Comparison of ENCODE assay signal across 8 cellular contexts in genomic region chr12:109097435-109098141, GRCh38. TPM values are rescaled to one million over a fixed set of nuclear protein-coding genes. Genes with fewer than 3 reads are reported as not detected.
DNase-seq lines count a peak whose midpoint lies in the region; ATAC-seq, FAIRE-seq and TF ChIP-seq lines count a peak whose summit lies in the region.

TSS of gene UNG (plus strand) at chr12:109097597. CDS start at chr12:109097680, 83 bp downstream.

- DNase-seq in GM12892 (ENCODE audit: insufficient read length) (peak; percentile 97), NCI-H146 treated with DMSO at 0.1 percent for 48 hours (lab: John Stamatoyannopoulos, UW; ENCODE audit: unreplicated experiment) (peak; percentile 87), T-helper 1 cell (peak; percentile 92 to 95 (median 95)), cardiac septum (ENCODE audit: low spot score) (peak; percentile 98), pons (ENCODE audit: low spot score) (peak; percentile 94), transverse colon (peak; percentile 98)

- no peaks in the 10 kb centered on the region for H3K36me3 ChIP-seq in transverse colon

- in situ Hi-C loops in transverse colon (cut with MboI; ENCODE audit: low pct_ligation_motif_present in 1 of 4, low pct_unique_long_range_greater_than_20kb in 1 of 4, low sequenced_read_pairs in 3 of 4), result loop anchor here in 2 of 4 donors (10.0 to 25.0 kb wide), 3 partner anchors 143 to 535 kb away; partner anchors contain the start of genes ISCU (in 2 of the 2) and SART3 (in 2 of the 2)

- TF ChIP-seq CTCF in transverse colon (IDR thresholded peaks at IDR 0.05), result no peak

- no peaks in the 10 kb centered on the region for H3K9me3 ChIP-seq in transverse colon

- H3K27me3 ChIP-seq in transverse colon, result no peaks in the 10 kb centered on the region

- H3K27ac ChIP-seq in adipose tissue (ENCODE audit: low read depth, low read length), result peak within 1 kb of the TSS; percentile 14
- peak within 1 kb of the TSS; percentile 92 to 96 (median 94) for H3K27ac ChIP-seq in transverse colon

- ATAC-seq in HG02870 (IDR thresholded peaks at IDR 0.05; ENCODE audit: unreplicated experiment), result peak; percentile 90

- no peak for TF ChIP-seq EP300 in transverse colon (IDR thresholded peaks at IDR 0.05; ENCODE audit: low read depth)

- peak; percentile 47; the same call in 1 of the 2 replicates for TF ChIP-seq POLR2A in GM12892 (IDR thresholded peaks at IDR 0.05; ENCODE audit: low read depth, low read length)
- no peak for TF ChIP-seq POLR2A in transverse colon (IDR thresholded peaks at IDR 0.05)

- WGBS in adipose tissue, 3 donors, result 0 to 1% (median 1%) methylated on average over 59 to 68 of the region's 68 CpGs
- 1% methylated on average over 51 of the region's 68 CpGs; no CpG with 5 or more reads in 1 of the 2 donors for WGBS in transverse colon (ENCODE audit: low coverage in 1 of 2), 2 donors

- H3K4me3 ChIP-seq in transverse colon, result peak within 1 kb of the TSS; percentile 55 to 98 (median 68)

- intact Hi-C loops in cardiac septum (cut with DNase I), result loop anchor here (10.0 kb wide), 1 partner anchor 293 kb away; no protein-coding TSS in a partner anchor
- intact Hi-C loops in transverse colon (cut with DNase I; ENCODE audit: low total_unique reads), result no loop called here

- peaks cover 19 to 40% (median 26%) of the 10 kb centered on the region in 4 donors for H3K4me1 ChIP-seq in transverse colon

- peak; percentile 96 for FAIRE-seq in GM12892 (lab: Jason Lieb, UNC)

RNA-seq across cellular contexts. Expression of gene UNG, which starts in this region (rescaled TPM):
- 49.9 TPM for polyA plus RNA-seq in GM12892 (2012; ENCODE audit: missing spikeins)
- polyA plus RNA-seq in adipose tissue, result 10 to 100 TPM; 12.0 to 28.6 (median 25.7) TPM
- total RNA-seq in cardiac septum, result 25.5 TPM
- total RNA-seq in transverse colon, result 10 to 100 TPM in 3 of 4 donors, 1 to 10 TPM in 1; 6.7 to 29.4 (median 20.9) TPM

Comparison
In these comparisons a context has a peak if more than half of its experiments do, and no peak if none do; other contexts are left out.
1. Peak in every context shown above with its lines: DNase-seq, ATAC-seq, H3K4me3 ChIP-seq and H3K27ac ChIP-seq.